ENCODE assay signal across 21 cellular contexts in genomic region chr5:4513381-4513780, GRCh38.
"Had no signal": no experiment of that assay in that cellular context is flagged by ENCODE, and none has a peak within 500 bp of the region (broad histone marks: within the 10 kb centered on the region; RNA-seq: fewer than 3 reads in every experiment).

No MANE protein-coding gene starts in this region.

- H3K9me3 Mint-ChIP-seq: endodermal cell; nephron; stimulated activated naive B cell treated with anti-CD40 and anti-IgM and Interleukin-4, amounts not matched to agents 10 μg/mL and 1 μg/mL and 100 μg/mL, for 72 hours had no signal

- H3K36me3 Mint-ChIP-seq: naive B cell; stimulated activated naive B cell treated with anti-CD40 and anti-IgM and Interleukin-4, amounts not matched to agents 10 μg/mL and 1 μg/mL and 100 μg/mL, for 72 hours had no signal

- H3K27me3 ChIP-seq: colonic mucosa, transverse colon had no signal

- H3K27ac Mint-ChIP-seq: endodermal cell; naive B cell; nephron; stimulated activated naive B cell treated with anti-CD40 and anti-IgM and Interleukin-4, amounts not matched to agents 10 μg/mL and 1 μg/mL and 100 μg/mL, for 72 hours; stimulated activated naive CD8-positive, alpha-beta T cell treated with anti-CD3 and anti-CD28 coated beads, Interleukin-15, amount 100 ng/mL, for 72 hours had no signal

- H3K36me3 ChIP-seq: colonic mucosa, esophagus squamous epithelium, gastroesophageal sphincter, left ventricle myocardium inferior, lower lobe of right lung, thoracic aorta, transverse colon had no signal

- H3K4me3 ChIP-seq: colonic mucosa, esophagus squamous epithelium, gastroesophageal sphincter, left ventricle myocardium inferior, lower lobe of right lung, psoas muscle, thoracic aorta, transverse colon had no signal

- H3K4me1 Mint-ChIP-seq: naive B cell; stimulated activated naive B cell treated with anti-CD40 and anti-IgM and Interleukin-4, amounts not matched to agents 10 μg/mL and 1 μg/mL and 100 μg/mL, for 72 hours; stimulated activated naive CD8-positive, alpha-beta T cell treated with anti-CD3 and anti-CD28 coated beads, Interleukin-15, amount 100 ng/mL, for 72 hours had no signal

- H3K4me1 ChIP-seq: colonic mucosa, gastroesophageal sphincter, left ventricle myocardium inferior, lower lobe of right lung, psoas muscle, transverse colon had no signal

- ATAC-seq: gastroesophageal sphincter; psoas muscle; sciatic nerve; stimulated activated naive B cell treated with anti-CD40 and anti-IgM and Interleukin-4, amounts not matched to agents 10 μg/mL and 1 μg/mL and 100 μg/mL, for 72 hours; stimulated activated naive CD8-positive, alpha-beta T cell treated with anti-CD3 and anti-CD28 coated beads, Interleukin-15, amount 100 ng/mL, for 72 hours had no signal

- H3K27me3 Mint-ChIP-seq: stimulated activated naive CD8-positive, alpha-beta T cell treated with anti-CD3 and anti-CD28 coated beads, Interleukin-15, amount 100 ng/mL, for 72 hours had no signal

- DNase-seq: colonic mucosa; dermis blood vessel endothelial cell; endodermal cell; esophagus squamous epithelium; foreskin fibroblast; glutamatergic neuron; left ventricle myocardium inferior; lower lobe of right lung; mesenchymal stem cell; naive B cell; psoas muscle; stimulated activated CD4-positive, alpha-beta T cell treated with anti-CD3 and anti-CD28 coated beads, Interleukin-2, amount 100 ng/mL, for 24 hours; stimulated activated CD4-positive, alpha-beta T cell treated with anti-CD3 and anti-CD28 coated beads, Interleukin-4, amount 100 ng/mL, for 4 hours; stimulated activated naive B cell treated with anti-CD40 and anti-IgM and Interleukin-4, amounts not matched to agents 10 μg/mL and 1 μg/mL and 100 μg/mL, for 72 hours; stimulated activated naive CD8-positive, alpha-beta T cell treated with anti-CD3 and anti-CD28 coated beads, Interleukin-15, amount 100 ng/mL, for 72 hours; substantia nigra; transverse colon had no signal

- H3K4me3 Mint-ChIP-seq: endodermal cell; naive B cell; nephron; stimulated activated naive B cell treated with anti-CD40 and anti-IgM and Interleukin-4, amounts not matched to agents 10 μg/mL and 1 μg/mL and 100 μg/mL, for 72 hours; stimulated activated naive CD8-positive, alpha-beta T cell treated with anti-CD3 and anti-CD28 coated beads, Interleukin-15, amount 100 ng/mL, for 72 hours had no signal

- H3K27ac ChIP-seq: colonic mucosa, esophagus squamous epithelium, gastroesophageal sphincter, left ventricle myocardium inferior, lower lobe of right lung, psoas muscle, thoracic aorta, transverse colon had no signal

- H3K9me3 ChIP-seq: colonic mucosa, esophagus squamous epithelium, gastroesophageal sphincter, left ventricle myocardium inferior, lower lobe of right lung, psoas muscle, thoracic aorta, transverse colon had no signal
